Comparison of ENCODE assay signal across 9 cellular contexts in the genomic region with DNA sequence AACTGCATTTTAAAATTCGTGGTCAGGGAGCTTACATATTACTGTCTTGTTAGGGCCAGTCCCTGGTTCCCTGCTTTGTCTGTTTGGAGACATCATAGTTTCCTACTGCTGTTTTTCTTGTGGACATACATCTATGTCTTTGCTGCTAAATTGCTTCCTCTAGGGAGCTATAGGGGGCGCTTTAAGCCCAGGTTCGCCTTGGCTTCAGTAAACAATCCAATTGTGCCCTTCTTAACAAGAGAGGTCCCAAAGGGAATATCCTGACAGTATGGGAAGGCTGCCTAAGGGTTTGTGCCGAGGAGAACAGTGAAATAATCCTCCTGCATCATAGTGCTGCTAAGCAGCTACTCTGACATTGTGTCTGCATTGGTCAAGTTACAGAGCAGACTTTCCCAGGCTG.
A peak's percentile ranks its signal among the peaks of the same experiment; 100 is the strongest.
DNase-seq lines count a peak whose midpoint lies in the region; ATAC-seq, FAIRE-seq and TF ChIP-seq lines count a peak whose summit lies in the region.
"Had no signal": no experiment of that assay in that cellular context is flagged by ENCODE, and none has a peak within 500 bp of the region (broad histone marks: within the 10 kb centered on the region; RNA-seq: fewer than 3 reads in every experiment).

No MANE protein-coding gene starts in this region.

- no peaks in the 10 kb centered on the region for H3K4me1 ChIP-seq in GM12878 (ENCODE audit: control insufficient read depth, insufficient read depth, low read length)

- H3K9ac ChIP-seq in GM12878 (ENCODE audit: control insufficient read depth, insufficient read depth, low read length): no peak overlapping the region

- H3K27ac Mint-ChIP-seq in nephron: no peak overlapping the region

- no peaks in the 10 kb centered on the region for H3K9me3 Mint-ChIP-seq in nephron

- no peaks in the 10 kb centered on the region for H3K9me3 ChIP-seq in GM12878 (replicated peaks; ENCODE audit: control insufficient read depth, insufficient read depth, low read length)

- FAIRE-seq in GM12878 (lab: Jason Lieb, UNC) (no peak), urothelium cell line (lab: Jason Lieb, UNC) (no peak)

- no TSS peak for BruUV-seq in GM12878 (replicated peaks; lab: Mats Ljungman, UMichigan)

- H3K4me2 ChIP-seq in GM12878 (ENCODE audit: control insufficient read depth, insufficient read depth): no peak overlapping the region

- no peak for TF ChIP-seq POLR2A in GM12878 (IDR thresholded peaks at IDR 0.05; ENCODE audit: low read depth, low read length)

- POLR2A ChIA-PET in GM12878 (lab: Charles Lee): no interaction called here

- DNase-seq in ACHN (peak; percentile 55), NCI-H2081 treated with DMSO at 0.1 percent for 48 hours (lab: John Stamatoyannopoulos, UW) (peak; percentile 57), GM12878 (ENCODE audit: low read depth, low spot score) (no peak), urothelium cell line (ENCODE audit: low spot score) (no peak)
- DNase-seq in activated CD4-positive, alpha-beta T cell treated with anti-CD3 and anti-CD28 coated beads for 1 hour: no peak
- DNase-seq in stimulated activated CD4-positive, alpha-beta T cell treated with anti-CD3 and anti-CD28 coated beads, Interleukin-12 subunit alpha, Interleukin-12 subunit beta, amount 100 ng/mL, for 4 hours: no peak

- TF ChIP-seq EP300 in GM12878 (IDR thresholded peaks at IDR 0.05; ENCODE audit: borderline replicate concordance in 1 of 2, control insufficient read depth in 1 of 2, low read depth in 2 of 2, low read length in 2 of 2): no peak

- RAD21 ChIA-PET in GM12878 (lab: Charles Lee; ENCODE audit: unreplicated experiment): no interaction called here

- TF ChIP-seq CTCF in GM12878 (IDR thresholded peaks at IDR 0.05 in 2 of 3, conservative IDR thresholded peaks at IDR 0.05 in 1 of 3; ENCODE audit: control insufficient read depth in 2 of 3, extremely low read depth in 1 of 3, insufficient read depth in 1 of 3, low read depth in 3 of 3, low read length in 3 of 3): peak; percentile 36 to 57 (median 46); a peak in 5 of 6 replicates
- TF ChIP-seq CTCF in nephron (IDR thresholded peaks at IDR 0.05; ENCODE audit: unreplicated experiment in 3 of 3): peak in 2 of 3 experiments; percentile 16 to 43

- in situ Hi-C loops in ACHN (cut with HindIII; ENCODE audit: low pct_ligation_motif_present, low pct_unique_long_range_greater_than_20kb, low sequenced_read_pairs) (no loop called here), GM12878 (cut with MboI) (no loop called here)

- H2AFZ ChIP-seq in GM12878 (ENCODE audit: control insufficient read depth, low read depth, low read length): no peak overlapping the region

- SMC1A ChIA-PET in GM12878 (lab: Charles Lee; ENCODE audit: uncharacterized antibody, unreplicated experiment): interaction anchor here (0.9 to 1.2 kb wide), 2 partner anchors 256 to 324 kb away, joined by 3 read pairs; no protein-coding TSS in a partner anchor

- intact Hi-C loops in GM12878 (cut with micrococcal nuclease; ENCODE audit: unreplicated experiment): loop anchor here (5.0 kb wide), 2 partner anchors 252 to 442 kb away; no protein-coding TSS in a partner anchor

- no peaks in the 10 kb centered on the region for H3K36me3 ChIP-seq in GM12878 (ENCODE audit: control insufficient read depth in 2 of 2, insufficient read depth in 2 of 2, low read length in 1 of 2)

- no peaks in the 10 kb centered on the region for H3K36me3 Mint-ChIP-seq in nephron (ENCODE audit: low read depth)

- CTCF ChIA-PET in GM12878 (lab: Yijun Ruan, JAX): interaction anchor here (1.0 to 1.7 kb wide), 3 partner anchors 10 to 257 kb away, joined by 3 to 7 read pairs (median 4); no protein-coding TSS in a partner anchor

- H3K4me3 ChIP-seq in GM12878: no peak overlapping the region

- no peaks in the 10 kb centered on the region for H4K20me1 ChIP-seq in GM12878 (ENCODE audit: control insufficient read depth, insufficient read depth)

- H3K79me2 ChIP-seq in GM12878 (ENCODE audit: control insufficient read depth, insufficient read depth, low read length): no peaks in the 10 kb centered on the region

- WGBS in GM12878 (ENCODE audit: insufficient coverage, insufficient replicate concordance, low lambda C conversion rate, missing lambda C conversion rate): 0% methylated on average over 4 of the region's 4 CpGs

- peak; percentile 68 for TF ChIP-seq RAD21 in GM12878 (IDR thresholded peaks at IDR 0.05; ENCODE audit: insufficient read depth, low read depth, low read length)

- ATAC-seq in GM18868 (IDR thresholded peaks at IDR 0.05; ENCODE audit: unreplicated experiment): peak; percentile 55
- ATAC-seq in GM12878: peak; percentile 60

- no peak overlapping the region for H3K4me3 Mint-ChIP-seq in nephron
- H3K4me3 Mint-ChIP-seq: central memory CD8-positive, alpha-beta T cell had no signal

- H3K27me3 ChIP-seq in GM12878 (replicated peaks in 1 of 2; ENCODE audit: control insufficient read depth in 2 of 2, insufficient read depth in 2 of 2, low read length in 1 of 2): no peaks in the 10 kb centered on the region

- no peaks in the 10 kb centered on the region for H3K27me3 Mint-ChIP-seq in nephron (ENCODE audit: low read depth)
- H3K27me3 Mint-ChIP-seq: central memory CD8-positive, alpha-beta T cell had no signal

- H3K4me1 Mint-ChIP-seq in nephron: no peaks in the 10 kb centered on the region
- H3K4me1 Mint-ChIP-seq: central memory CD8-positive, alpha-beta T cell had no signal

- H3K27ac ChIP-seq in GM12878 (ENCODE audit: control insufficient read depth, insufficient read depth): no peak overlapping the region

TF ChIP-seq in GM12878, 131 proteins besides CTCF, POLR2A, EP300 and RAD21:
- TF ChIP-seq TCF12 (IDR thresholded peaks at IDR 0.05; ENCODE audit: low read depth, low read length) (no peak), TARDBP (IDR thresholded peaks at IDR 0.05; ENCODE audit: borderline replicate concordance) (no peak), SMC3 (IDR thresholded peaks at IDR 0.05; ENCODE audit: borderline replicate concordance, low read length) (peak; percentile 16; the same call in 1 of the 2 replicates)
TF ChIP-seq in GM12878: peak in this region for 1.

Comparison
In these comparisons a context has a peak if more than half of its experiments do, and no peak if none do; other contexts are left out.
1. DNase-seq: peak in ACHN (single experiment) and NCI-H2081 treated with DMSO at 0.1 percent for 48 hours (single experiment); none in GM12878 (single experiment), urothelium cell line (single experiment), activated CD4-positive, alpha-beta T cell treated with anti-CD3 and anti-CD28 coated beads for 1 hour (single experiment) and stimulated activated CD4-positive, alpha-beta T cell treated with anti-CD3 and anti-CD28 coated beads, Interleukin-12 subunit alpha, Interleukin-12 subunit beta, amount 100 ng/mL, for 4 hours (single experiment).